ENCODE assay signal across 21 cellular contexts in the genomic region with DNA sequence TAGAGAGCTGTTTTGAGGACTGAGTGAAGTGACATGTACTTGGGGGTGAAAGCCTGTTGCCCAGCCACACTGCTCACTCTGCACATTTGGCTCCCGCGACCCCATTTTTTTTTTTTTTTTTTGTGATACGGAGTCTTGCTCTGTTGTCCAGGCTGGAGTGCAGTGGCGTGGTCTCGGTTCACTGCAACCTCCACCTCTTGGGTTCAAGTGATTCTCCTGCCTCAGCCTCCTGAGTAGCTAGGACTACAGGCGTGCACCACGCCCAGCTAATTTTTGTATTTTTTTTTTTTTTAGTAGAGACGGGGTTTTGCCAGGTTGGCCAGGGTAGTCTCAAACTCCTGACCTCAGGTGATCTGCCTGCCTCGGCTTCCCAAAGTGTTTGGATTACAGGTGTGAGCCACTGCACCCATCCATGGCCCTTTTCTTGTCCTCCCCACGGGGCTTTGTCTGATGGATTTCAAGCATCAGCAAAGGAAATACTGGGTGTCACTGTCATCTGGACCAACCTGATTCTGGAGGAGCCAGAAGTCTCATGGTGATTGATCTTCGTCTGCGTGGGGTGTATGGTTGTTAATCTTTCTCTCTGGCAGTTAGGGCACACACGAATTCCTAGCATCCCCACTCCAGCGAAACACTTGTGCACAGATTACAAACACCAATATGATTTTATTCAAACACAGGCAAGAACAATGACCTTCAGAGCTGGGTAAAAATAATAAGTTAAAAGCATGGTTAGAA. TPM values are rescaled to one million over a fixed set of nuclear protein-coding genes. Genes with fewer than 3 reads are reported as not detected.
DNase-seq lines count a peak whose midpoint lies in the region; ATAC-seq, FAIRE-seq and TF ChIP-seq lines count a peak whose summit lies in the region.
"Had no signal": no experiment of that assay in that cellular context is flagged by ENCODE, and none has a peak within 500 bp of the region (broad histone marks: within the 10 kb centered on the region; RNA-seq: fewer than 3 reads in every experiment).

No MANE protein-coding gene starts in this region.

- TF ChIP-seq CTCF in MM.1S (IDR thresholded peaks at IDR 0.05; ENCODE audit: low read length) = no peak

- H3K9me2 ChIP-seq in MM.1S (replicated peaks; ENCODE audit: insufficient read depth, low read length) = no peaks in the 10 kb centered on the region

- peak overlapping the region in 6 of 7 donors; percentile 38 to 84 (median 60) for H3K4me3 Mint-ChIP-seq in CD8-positive, alpha-beta memory T cell
- peak overlapping the region; percentile 64 for H3K4me3 Mint-ChIP-seq in activated naive CD4-positive, alpha-beta T cell treated with anti-CD3 and anti-CD28 coated beads, Interleukin-2, amount 50 U/mL, for 24 hours
- peak overlapping the region; percentile 55 to 81 (median 66) for H3K4me3 Mint-ChIP-seq in naive thymus-derived CD4-positive, alpha-beta T cell
- H3K4me3 Mint-ChIP-seq: WTC11 had no signal

- ATAC-seq in naive thymus-derived CD4-positive, alpha-beta T cell = no peak
- ATAC-seq: foreskin keratinocyte, HepG2, WTC11 had no signal

- CTCF ChIA-PET in CD8-positive, alpha-beta memory T cell (lab: Charles Lee) = interaction anchor here (0.7 to 1.5 kb wide), 4 partner anchors 9 to 414 kb away, joined by 3 to 4 read pairs (median 3); no protein-coding TSS in a partner anchor
- CTCF ChIA-PET in naive thymus-derived CD4-positive, alpha-beta T cell (lab: Charles Lee) = interaction anchor here (0.6 to 1.8 kb wide), 5 partner anchors 8 to 161 kb away, joined by 3 to 13 read pairs (median 3); no protein-coding TSS in a partner anchor

- H3K4me1 Mint-ChIP-seq in CD8-positive, alpha-beta memory T cell = peaks cover 75 to 96% (median 92%) of the 10 kb centered on the region in 3 donors
- H3K4me1 Mint-ChIP-seq in activated naive CD4-positive, alpha-beta T cell treated with anti-CD3 and anti-CD28 coated beads, Interleukin-2, amount 50 U/mL, for 24 hours = peaks cover 91% of the 10 kb centered on the region
- peaks cover 42 to 99% (median 90%) of the 10 kb centered on the region in 7 donors for H3K4me1 Mint-ChIP-seq in naive thymus-derived CD4-positive, alpha-beta T cell

- no peak for TF ChIP-seq POLR2A in H54 (IDR thresholded peaks at IDR 0.05; ENCODE audit: low read depth, low read length)

- intact Hi-C loops in naive thymus-derived CD4-positive, alpha-beta T cell (cut with micrococcal nuclease) = loop anchor here in 1 of 2 donors (1.0 kb wide), 1 partner anchor 8 kb away; no protein-coding TSS in a partner anchor

- peak overlapping the region; percentile 85 to 98 (median 91) for H3K27ac Mint-ChIP-seq in CD8-positive, alpha-beta memory T cell
- H3K27ac Mint-ChIP-seq in activated naive CD4-positive, alpha-beta T cell treated with anti-CD3 and anti-CD28 coated beads, Interleukin-2, amount 50 U/mL, for 24 hours = peak overlapping the region; percentile 35
- H3K27ac Mint-ChIP-seq in naive thymus-derived CD4-positive, alpha-beta T cell = peak overlapping the region; percentile 80 to 98 (median 94)
- H3K27ac Mint-ChIP-seq: WTC11 had no signal

- H3K4me1 ChIP-seq in BLaER1 (peaks cover 77% of the 10 kb centered on the region), MM.1S (ENCODE audit: low read length) (peaks cover 19% of the 10 kb centered on the region)
- H3K4me1 ChIP-seq in CD8-positive, alpha-beta memory T cell (ENCODE audit: insufficient read depth, low read length) = peaks cover 90% of the 10 kb centered on the region
- H3K4me1 ChIP-seq in naive thymus-derived CD4-positive, alpha-beta T cell (ENCODE audit: control insufficient read depth in 2 of 2, insufficient read depth in 2 of 2, low read length in 2 of 2) = peaks cover 76 to 88% of the 10 kb centered on the region in 2 donors
- H3K4me1 ChIP-seq: ascending aorta, foreskin keratinocyte, tibial artery had no signal

- H4K20me1 ChIP-seq in BLaER1 (no peaks in the 10 kb centered on the region), MM.1S (ENCODE audit: insufficient read depth, low read length) (no peaks in the 10 kb centered on the region)

- H2AFZ ChIP-seq in MM.1S (ENCODE audit: low read length) = no peak overlapping the region

- H3K36me3 ChIP-seq in BLaER1 = peaks cover 39% of the 10 kb centered on the region
- H3K36me3 ChIP-seq in CD8-positive, alpha-beta memory T cell (ENCODE audit: insufficient read depth, low read length) = no peaks in the 10 kb centered on the region
- peaks cover 0 to 4% (median 0%) of the 10 kb centered on the region in 3 experiments for H3K36me3 ChIP-seq in naive thymus-derived CD4-positive, alpha-beta T cell (ENCODE audit: control insufficient read depth in 2 of 3, insufficient read depth in 3 of 3, low read length in 3 of 3)
- no peaks in the 10 kb centered on the region for H3K36me3 ChIP-seq in MM.1S (replicated peaks; ENCODE audit: insufficient read depth, low read length)

- H3K9me3 Mint-ChIP-seq in CD8-positive, alpha-beta memory T cell = no peaks in the 10 kb centered on the region
- no peaks in the 10 kb centered on the region for H3K9me3 Mint-ChIP-seq in activated naive CD4-positive, alpha-beta T cell treated with anti-CD3 and anti-CD28 coated beads, Interleukin-2, amount 50 U/mL, for 24 hours
- H3K9me3 Mint-ChIP-seq in naive thymus-derived CD4-positive, alpha-beta T cell = peaks cover 0 to 3% (median 0%) of the 10 kb centered on the region in 11 donors
- H3K9me3 Mint-ChIP-seq: WTC11 had no signal

- DNase-seq in CD8-positive, alpha-beta memory T cell = no peak
- no peak for DNase-seq in naive thymus-derived CD4-positive, alpha-beta T cell
- DNase-seq in MM.1S = no peak
- no peak for DNase-seq in H54 (ENCODE audit: insufficient read length, low spot score)
- no peak for DNase-seq in dermis blood vessel endothelial cell
- DNase-seq in AML-193 (lab: John Stamatoyannopoulos, UW) = no peak
- DNase-seq: foreskin keratinocyte; NCI-H2029 treated with DMSO at 0.1 percent for 48 hours; NCI-H446 treated with DMSO at 0.1 percent for 48 hours; NK-92 treated with Interleukin-12 subunit alpha and Interleukin-12 subunit beta, amount 100 ng/mL, for 24 hours; stimulated activated CD4-positive, alpha-beta T cell treated with anti-CD3 and anti-CD28 coated beads, Interleukin-4, amount 100 ng/mL, for 4 hours; tibial artery had no signal

- FAIRE-seq in H54 (lab: Jason Lieb, UNC) = no peak
- FAIRE-seq: endothelial cell of umbilical vein, HepG2 had no signal

- H3K27me3 ChIP-seq in BLaER1 = no peaks in the 10 kb centered on the region
- no peaks in the 10 kb centered on the region for H3K27me3 ChIP-seq in CD8-positive, alpha-beta memory T cell (ENCODE audit: insufficient read depth, low read length, poor library complexity, severe bottlenecking)
- no peaks in the 10 kb centered on the region for H3K27me3 ChIP-seq in naive thymus-derived CD4-positive, alpha-beta T cell (ENCODE audit: control insufficient read depth in 2 of 2, insufficient read depth in 2 of 2, low read length in 2 of 2)
- H3K27me3 ChIP-seq in MM.1S (replicated peaks; ENCODE audit: insufficient read depth, low read length) = no peaks in the 10 kb centered on the region
- H3K27me3 ChIP-seq: ascending aorta, foreskin keratinocyte, left lung, tibial artery had no signal

- peaks cover 8 to 24% (median 13%) of the 10 kb centered on the region in 3 donors for H3K36me3 Mint-ChIP-seq in CD8-positive, alpha-beta memory T cell
- peaks cover 14% of the 10 kb centered on the region for H3K36me3 Mint-ChIP-seq in activated naive CD4-positive, alpha-beta T cell treated with anti-CD3 and anti-CD28 coated beads, Interleukin-2, amount 50 U/mL, for 24 hours
- H3K36me3 Mint-ChIP-seq in naive thymus-derived CD4-positive, alpha-beta T cell = peaks cover 4 to 28% (median 14%) of the 10 kb centered on the region in 5 donors

- H3K27me3 Mint-ChIP-seq in CD8-positive, alpha-beta memory T cell = peaks cover 0 to 2% of the 10 kb centered on the region in 2 donors
- H3K27me3 Mint-ChIP-seq in activated naive CD4-positive, alpha-beta T cell treated with anti-CD3 and anti-CD28 coated beads, Interleukin-2, amount 50 U/mL, for 24 hours = no peaks in the 10 kb centered on the region
- H3K27me3 Mint-ChIP-seq in naive thymus-derived CD4-positive, alpha-beta T cell = no peaks in the 10 kb centered on the region

- no peak overlapping the region for H3K4me3 ChIP-seq in BLaER1
- peak overlapping the region; percentile 38 for H3K4me3 ChIP-seq in CD8-positive, alpha-beta memory T cell (ENCODE audit: low read length)
- no peak overlapping the region for H3K4me3 ChIP-seq in naive thymus-derived CD4-positive, alpha-beta T cell (ENCODE audit: low read length)
- H3K4me3 ChIP-seq in MM.1S (ENCODE audit: low read length) = no peak overlapping the region
- H3K4me3 ChIP-seq: ascending aorta, left lung, skin epidermis, tibial artery had no signal

- H3K4me2 ChIP-seq in BLaER1 = peak overlapping the region; percentile 72
- H3K4me2 ChIP-seq in MM.1S (ENCODE audit: low read depth, low read length) = no peak overlapping the region

- H3K79me2 ChIP-seq in MM.1S (ENCODE audit: low read length) = no peaks in the 10 kb centered on the region

- POLR2A ChIA-PET in CD8-positive, alpha-beta memory T cell (lab: Charles Lee) = interaction anchor here (0.6 to 2.0 kb wide), 5 partner anchors 15 to 39 kb away, joined by 4 to 9 read pairs (median 6); no protein-coding TSS in a partner anchor
- POLR2A ChIA-PET in naive thymus-derived CD4-positive, alpha-beta T cell (lab: Charles Lee) = interaction anchor here (0.9 to 14.0 kb wide), 8 partner anchors 8 to 156 kb away, joined by 3 to 237 read pairs (median 8); a partner anchor contains a TSS

- no peaks in the 10 kb centered on the region for H3K9me3 ChIP-seq in BLaER1
- no peaks in the 10 kb centered on the region for H3K9me3 ChIP-seq in CD8-positive, alpha-beta memory T cell (ENCODE audit: low read length)
- H3K9me3 ChIP-seq in naive thymus-derived CD4-positive, alpha-beta T cell (ENCODE audit: control insufficient read depth in 2 of 3, low read length in 3 of 3) = no peaks in the 10 kb centered on the region
- no peaks in the 10 kb centered on the region for H3K9me3 ChIP-seq in MM.1S (replicated peaks; ENCODE audit: insufficient read depth, low read length)
- H3K9me3 ChIP-seq: ascending aorta, left lung, tibial artery had no signal

- H3K9ac ChIP-seq in BLaER1 (no peak overlapping the region), MM.1S (ENCODE audit: low read length) (no peak overlapping the region)

- peaks cover 13% of the 10 kb centered on the region for H3F3A ChIP-seq in MM.1S (ENCODE audit: insufficient read depth, low read length)

- H3K27ac ChIP-seq in BLaER1 (peak overlapping the region; percentile 37; the same call in 1 of the 2 replicates), MM.1S (ENCODE audit: low read length) (no peak overlapping the region)
- peak overlapping the region; percentile 54 for H3K27ac ChIP-seq in CD8-positive, alpha-beta memory T cell (ENCODE audit: low read depth, low read length)
- peak overlapping the region; percentile 61 for H3K27ac ChIP-seq in naive thymus-derived CD4-positive, alpha-beta T cell (ENCODE audit: low read depth, low read length)
- H3K27ac ChIP-seq: ascending aorta, foreskin keratinocyte, left lung, RWPE1, tibial artery had no signal

RNA-seq across cellular contexts. Expression of a gene that starts 3.4 kb away (rescaled TPM):
- 1 to 10 TPM; 2.8 to 2.9 TPM for total RNA-seq in CD8-positive, alpha-beta memory T cell
- 0.36 TPM for polyA plus RNA-seq in CD8-positive, alpha-beta memory T cell
- 10 to 100 TPM in 1 of 5 experiments, 1 to 10 TPM in 4; 3.8 to 10.5 (median 6.6) TPM for total RNA-seq in naive thymus-derived CD4-positive, alpha-beta T cell
- under 1 TPM; 0.41 to 0.97 TPM for polyA plus RNA-seq in naive thymus-derived CD4-positive, alpha-beta T cell
- 0.28 and 0.34 TPM in 2 replicates for total RNA-seq in dermis blood vessel endothelial cell
- total RNA-seq: ascending aorta, HepG2 had no signal

RNA-seq across cellular contexts. Expression of a gene that starts 29.6 kb away (rescaled TPM):
- 100 to 1,000 TPM; 279 to 295 TPM for total RNA-seq in CD8-positive, alpha-beta memory T cell
- 962 TPM for polyA plus RNA-seq in CD8-positive, alpha-beta memory T cell
- 100 to 1,000 TPM; 365 to 949 (median 395) TPM for total RNA-seq in naive thymus-derived CD4-positive, alpha-beta T cell
- 1,000 to 10,000 TPM; 1,221 to 1,411 TPM for polyA plus RNA-seq in naive thymus-derived CD4-positive, alpha-beta T cell
- total RNA-seq in dermis blood vessel endothelial cell = 2.6 and 22.3 TPM in 2 replicates

Comparison
In these comparisons a context has a peak if more than half of its experiments do, and no peak if none do; other contexts are left out.
1. H3K27ac Mint-ChIP-seq: peak in every context shown above with its lines; median percentile 94 in naive thymus-derived CD4-positive, alpha-beta T cell; 91 in CD8-positive, alpha-beta memory T cell; 35 in activated naive CD4-positive, alpha-beta T cell treated with anti-CD3 and anti-CD28 coated beads, Interleukin-2, amount 50 U/mL, for 24 hours.
2. RNA of a gene that starts 29.6 kb away (total RNA-seq): 365 to 949 TPM in naive thymus-derived CD4-positive, alpha-beta T cell and 279 to 295 TPM in CD8-positive, alpha-beta memory T cell; 2.6 to 22.3 TPM in dermis blood vessel endothelial cell; every median in the first group is over 10 times any median in the second.
3. Peak in every context shown above with its lines, with median percentiles within 50 percentile points of each other: H3K4me3 Mint-ChIP-seq.